ENCODE assay signal across 16 cellular contexts in the genomic region with DNA sequence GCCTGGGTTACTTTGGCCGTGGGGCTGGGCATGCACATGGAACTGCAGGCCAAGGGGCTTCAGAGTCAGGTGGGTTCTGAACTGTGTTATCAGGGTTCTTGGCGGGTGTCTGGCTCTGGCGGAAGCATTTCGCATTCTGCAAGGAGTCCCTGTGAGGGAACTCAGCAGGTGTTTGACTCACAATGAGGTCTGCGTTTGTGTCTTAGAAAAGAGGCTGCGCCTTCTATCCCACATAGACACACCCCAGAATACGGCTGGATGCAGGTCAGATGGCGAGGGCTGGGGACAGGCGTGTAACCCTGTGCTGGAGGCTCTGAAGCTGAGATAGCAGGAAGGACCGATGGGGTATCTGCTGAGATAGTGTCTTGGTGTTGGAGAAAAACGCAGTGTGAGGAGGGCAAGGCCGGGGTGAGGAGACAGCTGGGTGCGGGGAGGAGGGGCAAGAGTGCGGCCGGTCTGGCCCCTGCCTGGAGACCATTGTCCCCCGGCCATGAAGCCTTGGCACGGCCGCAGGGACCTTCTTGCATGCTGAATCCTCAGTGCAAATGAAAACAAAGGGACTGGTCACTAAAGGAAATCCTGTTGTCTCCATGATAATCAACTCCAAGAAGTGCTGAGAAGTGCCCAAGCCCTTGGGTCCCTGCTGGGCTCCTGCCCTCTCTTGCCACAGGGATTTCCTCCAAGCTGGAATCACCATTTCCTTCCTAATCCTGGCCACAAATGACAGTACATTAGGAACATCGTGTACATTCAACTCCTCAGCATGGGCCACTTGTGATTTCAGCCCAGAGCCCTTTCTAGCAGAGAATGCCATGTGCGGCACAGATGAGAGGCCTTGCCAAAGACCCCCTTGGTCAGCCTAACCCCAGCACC. TPM values are rescaled to one million over a fixed set of nuclear protein-coding genes. Genes with fewer than 3 reads are reported as not detected.
A peak's percentile ranks its signal among the peaks of the same experiment; 100 is the strongest.
DNase-seq lines count a peak whose midpoint lies in the region; ATAC-seq and TF ChIP-seq lines count a peak whose summit lies in the region.
"Had no signal": no experiment of that assay in that cellular context is flagged by ENCODE, and none has a peak within 500 bp of the region (broad histone marks: within the 10 kb centered on the region; RNA-seq: fewer than 3 reads in every experiment).

No MANE protein-coding gene starts in this region.

- H3K27ac ChIP-seq in H9 (ENCODE audit: insufficient read length, low read depth, low read length): no peak overlapping the region
- no peak overlapping the region for H3K27ac ChIP-seq in mesenchymal stem cell (ENCODE audit: low read length, poor library complexity, severe bottlenecking)
- H3K27ac ChIP-seq: pancreas had no signal

- no peak overlapping the region for H2BK5ac ChIP-seq in H9 (ENCODE audit: insufficient read length, low read length)
- no peak overlapping the region for H2BK5ac ChIP-seq in mesenchymal stem cell (ENCODE audit: low read depth, low read length, poor library complexity, severe bottlenecking)

- no peak overlapping the region for H3K56ac ChIP-seq in H9 (ENCODE audit: insufficient read length, low read depth, low read length)

- WGBS in H9 (ENCODE audit: extremely low coverage, insufficient read length, low lambda C conversion rate): no CpG with 5 or more reads among the region's 20 CpGs
- 84% methylated on average over 19 of the region's 20 CpGs for WGBS in mesenchymal stem cell

- H2BK20ac ChIP-seq in H9 (ENCODE audit: low read depth, low read length, poor library complexity, severe bottlenecking): no peak overlapping the region

- H4K91ac ChIP-seq in H9 (ENCODE audit: insufficient read length, low read depth, low read length) (no peak overlapping the region), mesenchymal stem cell (ENCODE audit: low read length) (peak overlapping the region; percentile 73)

- DNase-seq in H9 (no peak), mesenchymal stem cell (no peak), COLO829 (ENCODE audit: low spot score) (no peak), RPMI8226 (no peak)
- DNase-seq in stimulated activated effector memory CD8-positive, alpha-beta T cell treated with anti-CD3 and anti-CD28 coated beads, Interleukin-12 subunit alpha, Interleukin-12 subunit beta, amount 100 ng/mL, for 72 hours (ENCODE audit: low spot score in 2 of 2): no peak
- no peak for DNase-seq in activated CD8-positive, alpha-beta memory T cell treated with anti-CD3 and anti-CD28 coated beads, Interleukin-2, amount 50 U/mL, for 48 hours
- DNase-seq: erythroblast; NCI-H2227 treated with DMSO at 0.1 percent for 48 hours; pancreas; SIG-M5; stimulated activated naive CD4-positive, alpha-beta T cell treated with Interleukin-2 at 50 U/mL for 16 hours; T-helper 2 cell had no signal

- H3K9me3 Mint-ChIP-seq in H9 (no peaks in the 10 kb centered on the region; a peak in 1 of 5 replicates), brain (peaks cover 0 to 3% (median 0%) of the 10 kb centered on the region in 5 experiments)
- no peaks in the 10 kb centered on the region for H3K9me3 Mint-ChIP-seq in stimulated activated effector memory CD8-positive, alpha-beta T cell treated with anti-CD3 and anti-CD28 coated beads, Interleukin-12 subunit alpha, Interleukin-12 subunit beta, amount 100 ng/mL, for 72 hours

- no peak overlapping the region for H3K18ac ChIP-seq in H9 (ENCODE audit: insufficient read length, low read depth, low read length)
- H3K18ac ChIP-seq in mesenchymal stem cell (ENCODE audit: low read depth in 1 of 2, low read length in 2 of 2): peak overlapping the region in 1 of 2 experiments; percentile 29

- H4K8ac ChIP-seq in H9 (replicated peaks; ENCODE audit: insufficient read length, low read depth, low read length) (no peak overlapping the region), mesenchymal stem cell (ENCODE audit: low read length) (peak overlapping the region; percentile 45)

- H3K14ac ChIP-seq in H9 (ENCODE audit: insufficient read depth, low read length) (peak overlapping the region; percentile 21; the same call in 1 of the 2 replicates), mesenchymal stem cell (ENCODE audit: low read length in 2 of 2) (no peak overlapping the region)

- H2AK5ac ChIP-seq in H9 (ENCODE audit: insufficient read length, low read length) (no peak overlapping the region), mesenchymal stem cell (ENCODE audit: low read length, severe bottlenecking) (no peak overlapping the region)

- H3K9me3 ChIP-seq in H9 (ENCODE audit: control insufficient read depth, low read depth, low read length) (no peaks in the 10 kb centered on the region), mesenchymal stem cell (ENCODE audit: control insufficient read depth, low read length) (no peaks in the 10 kb centered on the region)
- H3K9me3 ChIP-seq: pancreas had no signal

- H2BK120ac ChIP-seq in H9 (ENCODE audit: low read depth, low read length, poor library complexity, severe bottlenecking) (no peak overlapping the region), mesenchymal stem cell (ENCODE audit: low read depth, low read length) (peak overlapping the region; percentile 58)

- H3K23me2 ChIP-seq in H9 (ENCODE audit: insufficient read length, low read depth, low read length, poor library complexity, severe bottlenecking): no peaks in the 10 kb centered on the region

- ATAC-seq in stimulated activated effector memory CD8-positive, alpha-beta T cell treated with anti-CD3 and anti-CD28 coated beads, Interleukin-12 subunit alpha, Interleukin-12 subunit beta, amount 100 ng/mL, for 72 hours: no peak
- ATAC-seq in HG02642 (IDR thresholded peaks at IDR 0.05; ENCODE audit: poor library complexity, unreplicated experiment): no peak
- ATAC-seq: activated CD4-positive, CD25-positive, alpha-beta regulatory T cell treated with anti-CD3 and anti-CD28 coated beads, Interleukin-2, amount 50 U/mL, for 24 hours; GM12878; pancreas had no signal

- H3K4me1 ChIP-seq in H9 (ENCODE audit: insufficient read depth, low read length): peaks cover 7% of the 10 kb centered on the region; the same call in 1 of the 2 replicates
- peaks cover 40% of the 10 kb centered on the region for H3K4me1 ChIP-seq in mesenchymal stem cell (ENCODE audit: control insufficient read depth, insufficient read depth, low read depth, low read length)
- H3K4me1 ChIP-seq: pancreas had no signal

- H3K4ac ChIP-seq in H9 (ENCODE audit: low read depth, low read length) (no peak overlapping the region), mesenchymal stem cell (ENCODE audit: low read depth in 1 of 2, low read length in 2 of 2) (peak overlapping the region in 1 of 2 experiments; percentile 42)

- H4K5ac ChIP-seq in H9 (ENCODE audit: insufficient read length, low read depth, low read length): no peak overlapping the region

- H3K27ac Mint-ChIP-seq in H9 (peak overlapping the region; percentile 72 to 98 (median 83); a peak in 6 of 7 replicates), brain (peak overlapping the region; percentile 62 to 95 (median 82))
- peak overlapping the region; percentile 40 for H3K27ac Mint-ChIP-seq in stimulated activated effector memory CD8-positive, alpha-beta T cell treated with anti-CD3 and anti-CD28 coated beads, Interleukin-12 subunit alpha, Interleukin-12 subunit beta, amount 100 ng/mL, for 72 hours

- peaks cover 5 to 24% of the 10 kb centered on the region in 2 experiments for H3K36me3 ChIP-seq in mesenchymal stem cell (ENCODE audit: control insufficient read depth in 1 of 2, insufficient read depth in 2 of 2, low read depth in 1 of 2, low read length in 2 of 2)
- H3K36me3 ChIP-seq: pancreas had no signal

- peaks cover 49 to 54% of the 10 kb centered on the region in 2 experiments for H3K4me1 Mint-ChIP-seq in H9
- H3K4me1 Mint-ChIP-seq in brain: peaks cover 86% of the 10 kb centered on the region
- H3K4me1 Mint-ChIP-seq in stimulated activated effector memory CD8-positive, alpha-beta T cell treated with anti-CD3 and anti-CD28 coated beads, Interleukin-12 subunit alpha, Interleukin-12 subunit beta, amount 100 ng/mL, for 72 hours: peaks cover 5% of the 10 kb centered on the region

- no peak overlapping the region for H3K9ac ChIP-seq in H9 (ENCODE audit: extremely low read depth, insufficient read length, low read length)
- H3K9ac ChIP-seq in mesenchymal stem cell (ENCODE audit: low read length): no peak overlapping the region

- H3K27me3 Mint-ChIP-seq in H9 (ENCODE audit: low read depth) (no peaks in the 10 kb centered on the region; the same call in 1 of the 2 replicates), brain (no peaks in the 10 kb centered on the region)

- H3K27me3 ChIP-seq in H9 (ENCODE audit: insufficient read depth, low read length) (no peaks in the 10 kb centered on the region), mesenchymal stem cell (ENCODE audit: control insufficient read depth in 1 of 2, insufficient read depth in 1 of 2, low read length in 2 of 2) (no peaks in the 10 kb centered on the region)
- H3K27me3 ChIP-seq: pancreas had no signal

- no peak overlapping the region for H2AFZ ChIP-seq in H9 (ENCODE audit: low read length)
- H2AFZ ChIP-seq in mesenchymal stem cell (ENCODE audit: low read depth, low read length): no peak overlapping the region

- H3K79me2 ChIP-seq in H9 (ENCODE audit: insufficient read depth, low read length): no peaks in the 10 kb centered on the region

- H3T11ph ChIP-seq in H9 (ENCODE audit: low read length): no peak overlapping the region

- H3K4me3 Mint-ChIP-seq in H9 (no peak overlapping the region; a peak in 1 of 5 replicates), brain (no peak overlapping the region)
- H3K4me3 Mint-ChIP-seq in stimulated activated effector memory CD8-positive, alpha-beta T cell treated with anti-CD3 and anti-CD28 coated beads, Interleukin-12 subunit alpha, Interleukin-12 subunit beta, amount 100 ng/mL, for 72 hours: no peak overlapping the region

- no peak overlapping the region for H2BK15ac ChIP-seq in H9 (ENCODE audit: low read depth, low read length)
- peak overlapping the region; percentile 83 for H2BK15ac ChIP-seq in mesenchymal stem cell (ENCODE audit: low read depth, poor library complexity, severe bottlenecking)

- no peak overlapping the region for H3K4me2 ChIP-seq in H9 (ENCODE audit: insufficient read depth, insufficient read length, low read length)
- H3K4me2 ChIP-seq in mesenchymal stem cell (ENCODE audit: low read length, poor library complexity, severe bottlenecking): no peak overlapping the region

- TF ChIP-seq CTCF in H9 (conservative IDR thresholded peaks at IDR 0.05) (no peak), brain (conservative IDR thresholded peaks at IDR 0.05) (no peak)

- H3K4me3 ChIP-seq in mesenchymal stem cell (ENCODE audit: insufficient read depth in 1 of 2, low read depth in 1 of 2, low read length in 2 of 2): no peak overlapping the region
- H3K4me3 ChIP-seq: GM12878, pancreas had no signal

- H4K20me1 ChIP-seq in H9 (ENCODE audit: control insufficient read depth, insufficient read depth, insufficient read length): no peaks in the 10 kb centered on the region

- no peak overlapping the region for H2BK12ac ChIP-seq in H9 (ENCODE audit: insufficient read length, low read depth, low read length)
- H2BK12ac ChIP-seq in mesenchymal stem cell (ENCODE audit: low read length in 2 of 2): peak overlapping the region; percentile 29 to 98

- H3K36me3 Mint-ChIP-seq in H9 (ENCODE audit: insufficient read depth in 1 of 3, low read depth in 3 of 3): peaks cover 4 to 9% (median 7%) of the 10 kb centered on the region in 3 experiments; a peak in 4 of 7 replicates
- H3K36me3 Mint-ChIP-seq in brain: no peaks in the 10 kb centered on the region
- H3K36me3 Mint-ChIP-seq in stimulated activated effector memory CD8-positive, alpha-beta T cell treated with anti-CD3 and anti-CD28 coated beads, Interleukin-12 subunit alpha, Interleukin-12 subunit beta, amount 100 ng/mL, for 72 hours: peaks cover 7% of the 10 kb centered on the region

- H3K23ac ChIP-seq in H9 (ENCODE audit: insufficient read length, low read depth, low read length) (no peak overlapping the region), mesenchymal stem cell (ENCODE audit: low read length in 2 of 2) (no peak overlapping the region)

- no peaks in the 10 kb centered on the region for H3K79me1 ChIP-seq in H9 (ENCODE audit: insufficient read depth, low read depth, low read length, poor library complexity, severe bottlenecking)
- H3K79me1 ChIP-seq in mesenchymal stem cell (replicated peaks; ENCODE audit: low read length, poor library complexity, severe bottlenecking): peaks cover 9% of the 10 kb centered on the region

RNA-seq across cellular contexts. Expression of a gene that starts 22.8 kb away (rescaled TPM):
- total RNA-seq in H9 (2021): 41.0 and 42.5 TPM in 2 replicates
- polyA plus RNA-seq in brain (ENCODE audit: insufficient read depth, low read depth, low replicate concordance): 231 TPM
- 105 TPM for polyA plus RNA-seq in mesenchymal stem cell (2013, experiment 1 of 2)
- 103 TPM for polyA plus RNA-seq in mesenchymal stem cell (2013, experiment 2 of 2)
